ENCODE assay signal across 15 cellular contexts in genomic region chr6:135555550-135555949, GRCh38. TPM values are rescaled to one million over a fixed set of nuclear protein-coding genes. Genes with fewer than 3 reads are reported as not detected.
DNase-seq lines count a peak whose midpoint lies in the region; ATAC-seq and TF ChIP-seq lines count a peak whose summit lies in the region.
"Had no signal": no experiment of that assay in that cellular context is flagged by ENCODE, and none has a peak within 500 bp of the region (broad histone marks: within the 10 kb centered on the region; RNA-seq: fewer than 3 reads in every experiment).

No MANE protein-coding gene starts in this region.

- H3K4me1 ChIP-seq in GM23338 (ENCODE audit: insufficient read depth) (no peaks in the 10 kb centered on the region), left lung (no peaks in the 10 kb centered on the region), vagina (no peaks in the 10 kb centered on the region)
- H3K4me1 ChIP-seq: gastrocnemius medialis had no signal

- no peaks in the 10 kb centered on the region for H3K9me3 Mint-ChIP-seq in GM23338
- H3K9me3 Mint-ChIP-seq: CD8-positive, alpha-beta T cell had no signal

- ATAC-seq in GM18517 (IDR thresholded peaks at IDR 0.05; ENCODE audit: unreplicated experiment) (peak; percentile 51), GM23338 (peak; percentile 34), left lung (peak; percentile 16), left ventricle myocardium superior (no peak)
- ATAC-seq: CD8-positive, alpha-beta T cell; gastrocnemius medialis; Right ventricle myocardium inferior had no signal

- peak overlapping the region; percentile 53; the same call in 1 of the 2 replicates for H2AFZ ChIP-seq in GM23338

- TF ChIP-seq POLR2A in NB4 (IDR thresholded peaks at IDR 0.05; ENCODE audit: extremely low read depth, insufficient read length) (no peak), vagina (IDR thresholded peaks at IDR 0.05) (no peak)

- H3K36me3 ChIP-seq in GM23338 (ENCODE audit: insufficient read depth) (no peaks in the 10 kb centered on the region), left lung (no peaks in the 10 kb centered on the region), vagina (no peaks in the 10 kb centered on the region)
- H3K36me3 ChIP-seq: gastrocnemius medialis had no signal

- DNase-seq in GM23338 (ENCODE audit: low spot score) (peak; percentile 40), NB4 (ENCODE audit: low read depth) (peak; percentile 84), left lung (no peak), vagina (ENCODE audit: extremely low spot score in 2 of 2) (no peak), left ventricle myocardium superior (no peak), NCI-H510A (lab: John Stamatoyannopoulos, UW) (no peak)
- DNase-seq in activated CD4-positive, alpha-beta T cell treated with anti-CD3 and anti-CD28 coated beads, Interleukin-2, amount 50 U/mL, for 4 hours = no peak
- DNase-seq: activated CD4-positive, alpha-beta T cell treated with anti-CD3 and anti-CD28 coated beads, Interleukin-2, amount 50 U/mL, for 1 hour; CD8-positive, alpha-beta T cell; dorsolateral prefrontal cortex; gastrocnemius medialis; NCI-H2107 had no signal

- H3K36me3 Mint-ChIP-seq in GM23338 (ENCODE audit: low read depth) = no peaks in the 10 kb centered on the region
- H3K36me3 Mint-ChIP-seq: CD8-positive, alpha-beta T cell had no signal

- H3K4me2 ChIP-seq in GM23338 = no peak overlapping the region

- intact Hi-C loops in left lung (cut with DNase I) = no loop called here
- intact Hi-C loops in vagina (cut with DNase I) = no loop called here
- intact Hi-C loops in left ventricle myocardium superior (cut with micrococcal nuclease) = no loop called here

- no peaks in the 10 kb centered on the region for H4K20me1 ChIP-seq in GM23338 (replicated peaks; ENCODE audit: insufficient read depth)

- H3K27me3 Mint-ChIP-seq in GM23338 (ENCODE audit: insufficient read depth, low read depth, poor library complexity) = no peaks in the 10 kb centered on the region

- H3F3A ChIP-seq in GM23338 (replicated peaks; ENCODE audit: low read depth) = no peaks in the 10 kb centered on the region

- H3K9me3 ChIP-seq in left lung = no peaks in the 10 kb centered on the region
- no peaks in the 10 kb centered on the region for H3K9me3 ChIP-seq in vagina
- H3K9me3 ChIP-seq: gastrocnemius medialis had no signal

- H3K9me2 ChIP-seq in GM23338 (ENCODE audit: insufficient read depth) = no peaks in the 10 kb centered on the region

- H3K79me2 ChIP-seq in GM23338 (replicated peaks; ENCODE audit: insufficient read depth) = no peaks in the 10 kb centered on the region

- no peak overlapping the region for H3K4me3 Mint-ChIP-seq in GM23338
- H3K4me3 Mint-ChIP-seq: activated naive CD8-positive, alpha-beta T cell; CD8-positive, alpha-beta T cell had no signal

- H3K27me3 ChIP-seq in GM23338 (ENCODE audit: insufficient read depth) (no peaks in the 10 kb centered on the region), left lung (no peaks in the 10 kb centered on the region), vagina (no peaks in the 10 kb centered on the region)
- H3K27me3 ChIP-seq: dorsolateral prefrontal cortex, gastrocnemius medialis had no signal

- no peaks in the 10 kb centered on the region for H3K4me1 Mint-ChIP-seq in GM23338

- H3K27ac Mint-ChIP-seq in GM23338 = no peak overlapping the region
- H3K27ac Mint-ChIP-seq: activated naive CD8-positive, alpha-beta T cell; CD8-positive, alpha-beta T cell had no signal

- TF ChIP-seq CTCF in GM23338 (conservative IDR thresholded peaks at IDR 0.05; ENCODE audit: low read depth in 2 of 2) (no peak), NB4 (IDR thresholded peaks at IDR 0.05; ENCODE audit: low read depth, low read length) (no peak), left lung (IDR thresholded peaks at IDR 0.05) (no peak), vagina (IDR thresholded peaks at IDR 0.05) (no peak)

- H3K4me3 ChIP-seq in GM23338 = no peak overlapping the region
- no peak overlapping the region for H3K4me3 ChIP-seq in NB4 (ENCODE audit: low read depth, low read length)
- H3K4me3 ChIP-seq in left lung = no peak overlapping the region
- H3K4me3 ChIP-seq in vagina = no peak overlapping the region
- H3K4me3 ChIP-seq: dorsolateral prefrontal cortex, gastrocnemius medialis had no signal

- H3K27ac ChIP-seq in GM23338 (ENCODE audit: low read depth) (no peak overlapping the region), left lung (no peak overlapping the region), vagina (no peak overlapping the region)
- H3K27ac ChIP-seq: dorsolateral prefrontal cortex, gastrocnemius medialis had no signal

TF ChIP-seq in GM23338, 12 proteins besides CTCF, POLR2A, EP300 and RAD21 (continues in another document):
- TF ChIP-seq STAT1 (IDR thresholded peaks at IDR 0.05; ENCODE audit: unreplicated experiment) (no peak), ETS1 (IDR thresholded peaks at IDR 0.05) (no peak), EZH2phosphoT487 (IDR thresholded peaks at IDR 0.05; ENCODE audit: unreplicated experiment) (no peak), ZNF462 (CRISPR knock-in tag; IDR thresholded peaks at IDR 0.05) (no peak), NANOG (IDR thresholded peaks at IDR 0.05; ENCODE audit: borderline replicate concordance) (no peak), CREB1 (CRISPR knock-in tag; IDR thresholded peaks at IDR 0.05; ENCODE audit: low read depth) (no peak), EZH2 (IDR thresholded peaks at IDR 0.05; ENCODE audit: low read depth, unreplicated experiment) (no peak)

RNA-seq across cellular contexts. Expression of gene AHI1, which starts 58.0 kb away (rescaled TPM):
- 17.5 and 19.8 TPM in 2 replicates for total RNA-seq in GM23338 (2014; rRNA removed; shearing (Covaris generic))
- polyA plus RNA-seq in GM23338 (2016; fragmentation: Nextera tagmentation; extraction: Ambion mirVana) = 52.4 and 72.9 TPM in 2 replicates
- total RNA-seq in left lung (10 to 100 TPM; 23.7 to 32.8 TPM), vagina (28.7 TPM), left ventricle myocardium superior (7.9 TPM)

Comparison
In these comparisons a context has a peak if more than half of its experiments do, and no peak if none do; other contexts are left out.
1. DNase-seq: peak in GM23338 (single experiment) and NB4 (single experiment); none in left lung (0 of 2), vagina (0 of 2), left ventricle myocardium superior (single experiment), NCI-H510A (single experiment) and activated CD4-positive, alpha-beta T cell treated with anti-CD3 and anti-CD28 coated beads, Interleukin-2, amount 50 U/mL, for 4 hours (0 of 2).